Comparison of ENCODE assay signal across 29 cellular contexts in genomic region chr14:88967299-88967698, GRCh38.
"Had no signal": no experiment of that assay in that cellular context is flagged by ENCODE, and none has a peak within 500 bp of the region (broad histone marks: within the 10 kb centered on the region; RNA-seq: fewer than 3 reads in every experiment).

No MANE protein-coding gene starts in this region.

- H3K36me3 ChIP-seq: stomach, suprapubic skin, thoracic aorta, thyroid gland, tibial artery, tibial nerve, transverse colon, upper lobe of left lung, upper lobe of right lung, uterus, vagina had no signal

- H3K4me3 Mint-ChIP-seq: stimulated activated effector memory CD8-positive, alpha-beta T cell treated with anti-CD3 and anti-CD28 coated beads, Interleukin-12 subunit alpha, Interleukin-12 subunit beta, amount 100 ng/mL, for 72 hours; stimulated activated memory B cell treated with anti-CD40 and anti-IgM and Interleukin-4, amounts not matched to agents 10 μg/mL and 1 μg/mL and 100 μg/mL, for 72 hours; stimulated activated naive B cell treated with anti-CD40 and anti-IgM and Interleukin-4, amounts not matched to agents 10 μg/mL and 1 μg/mL and 100 μg/mL, for 72 hours; stimulated activated naive CD8-positive, alpha-beta T cell treated with anti-CD3 and anti-CD28 coated beads, Interleukin-15, amount 100 ng/mL, for 72 hours; stimulated activated naive CD8-positive, alpha-beta T cell treated with anti-CD3 and anti-CD28 coated beads, Interleukin-15, Interleukin-2, amounts not matched to agents 100 ng/mL and 50 ng/mL, for 24 hours; type B pancreatic cell had no signal

- H3K9me3 ChIP-seq: stomach, suprapubic skin, testis, thoracic aorta, thyroid gland, tibial artery, tibial nerve, transverse colon, upper lobe of left lung, upper lobe of right lung, uterus, vagina had no signal

- H3K27ac ChIP-seq: stomach, suprapubic skin, testis, thoracic aorta, thyroid gland, tibial artery, tibial nerve, transverse colon, upper lobe of left lung, upper lobe of right lung, uterus, vagina had no signal

- H3K4me3 ChIP-seq: stomach, suprapubic skin, testis, thoracic aorta, thyroid gland, tibial artery, tibial nerve, transverse colon, upper lobe of left lung, upper lobe of right lung, uterus, vagina had no signal

- H3K4me1 Mint-ChIP-seq: stimulated activated effector memory CD8-positive, alpha-beta T cell treated with anti-CD3 and anti-CD28 coated beads, Interleukin-12 subunit alpha, Interleukin-12 subunit beta, amount 100 ng/mL, for 72 hours; stimulated activated memory B cell treated with anti-CD40 and anti-IgM and Interleukin-4, amounts not matched to agents 10 μg/mL and 1 μg/mL and 100 μg/mL, for 72 hours; stimulated activated naive B cell treated with anti-CD40 and anti-IgM and Interleukin-4, amounts not matched to agents 10 μg/mL and 1 μg/mL and 100 μg/mL, for 72 hours; stimulated activated naive CD8-positive, alpha-beta T cell treated with anti-CD3 and anti-CD28 coated beads, Interleukin-15, amount 100 ng/mL, for 72 hours had no signal

- H3K9me3 Mint-ChIP-seq: stimulated activated effector memory CD8-positive, alpha-beta T cell treated with anti-CD3 and anti-CD28 coated beads, Interleukin-12 subunit alpha, Interleukin-12 subunit beta, amount 100 ng/mL, for 72 hours; stimulated activated memory B cell treated with anti-CD40 and anti-IgM and Interleukin-4, amounts not matched to agents 10 μg/mL and 1 μg/mL and 100 μg/mL, for 72 hours; stimulated activated naive B cell treated with anti-CD40 and anti-IgM and Interleukin-4, amounts not matched to agents 10 μg/mL and 1 μg/mL and 100 μg/mL, for 72 hours; stimulated activated naive CD8-positive, alpha-beta T cell treated with anti-CD3 and anti-CD28 coated beads, Interleukin-15, amount 100 ng/mL, for 72 hours; stimulated activated naive CD8-positive, alpha-beta T cell treated with anti-CD3 and anti-CD28 coated beads, Interleukin-15, Interleukin-2, amounts not matched to agents 100 ng/mL and 50 ng/mL, for 24 hours; type B pancreatic cell had no signal

- DNase-seq: stimulated activated CD4-positive, alpha-beta T cell treated with anti-CD3 and anti-CD28 coated beads, Interleukin-2, amount 100 ng/mL, for 48 hours; stimulated activated CD4-positive, alpha-beta T cell treated with anti-CD3 and anti-CD28 coated beads, Interleukin-4, amount 100 ng/mL, for 1 hour; stimulated activated CD4-positive, alpha-beta T cell treated with anti-CD3 and anti-CD28 coated beads, Interleukin-4, amount 100 ng/mL, for 24 hours; stimulated activated CD4-positive, alpha-beta T cell treated with anti-CD3 and anti-CD28 coated beads, Interleukin-4, amount 100 ng/mL, for 4 hours; stimulated activated CD8-positive, alpha-beta memory T cell treated with anti-CD3 and anti-CD28 coated beads, Interleukin-4, amount 100 ng/mL, for 48 hours; stimulated activated naive B cell treated with anti-CD40 and anti-IgM and Interleukin-4, amounts not matched to agents 10 μg/mL and 1 μg/mL and 100 μg/mL, for 72 hours; stimulated activated naive CD4-positive, alpha-beta T cell; stimulated activated naive CD4-positive, alpha-beta T cell treated with Interleukin-2 at 50 U/mL for 16 hours; stimulated activated naive CD8-positive, alpha-beta T cell treated with anti-CD3 and anti-CD28 coated beads, Interleukin-15, amount 100 ng/mL, for 72 hours; stimulated activated naive CD8-positive, alpha-beta T cell treated with anti-CD3 and anti-CD28 coated beads, Interleukin-15, Interleukin-2, amounts not matched to agents 100 U/mL and 50 U/mL, for 24 hours; stomach; substantia nigra; testis; thyroid gland; tibial artery; transverse colon; trophoblast cell; upper lobe of left lung; upper lobe of right lung; uterus had no signal

- H3K27me3 ChIP-seq: testis, thyroid gland, tibial nerve, transverse colon, upper lobe of left lung, upper lobe of right lung, uterus, vagina had no signal

- H3K27me3 Mint-ChIP-seq: stimulated activated naive CD8-positive, alpha-beta T cell treated with anti-CD3 and anti-CD28 coated beads, Interleukin-15, amount 100 ng/mL, for 72 hours had no signal

- H3K27ac Mint-ChIP-seq: stimulated activated effector memory CD8-positive, alpha-beta T cell treated with anti-CD3 and anti-CD28 coated beads, Interleukin-12 subunit alpha, Interleukin-12 subunit beta, amount 100 ng/mL, for 72 hours; stimulated activated memory B cell treated with anti-CD40 and anti-IgM and Interleukin-4, amounts not matched to agents 10 μg/mL and 1 μg/mL and 100 μg/mL, for 72 hours; stimulated activated naive B cell treated with anti-CD40 and anti-IgM and Interleukin-4, amounts not matched to agents 10 μg/mL and 1 μg/mL and 100 μg/mL, for 72 hours; stimulated activated naive CD8-positive, alpha-beta T cell treated with anti-CD3 and anti-CD28 coated beads, Interleukin-15, Interleukin-2, amounts not matched to agents 100 ng/mL and 50 ng/mL, for 24 hours; type B pancreatic cell had no signal

- H3K36me3 Mint-ChIP-seq: stimulated activated effector memory CD8-positive, alpha-beta T cell treated with anti-CD3 and anti-CD28 coated beads, Interleukin-12 subunit alpha, Interleukin-12 subunit beta, amount 100 ng/mL, for 72 hours; stimulated activated memory B cell treated with anti-CD40 and anti-IgM and Interleukin-4, amounts not matched to agents 10 μg/mL and 1 μg/mL and 100 μg/mL, for 72 hours; stimulated activated naive B cell treated with anti-CD40 and anti-IgM and Interleukin-4, amounts not matched to agents 10 μg/mL and 1 μg/mL and 100 μg/mL, for 72 hours; type B pancreatic cell had no signal

- ATAC-seq: stimulated activated effector memory CD8-positive, alpha-beta T cell treated with anti-CD3 and anti-CD28 coated beads, Interleukin-12 subunit alpha, Interleukin-12 subunit beta, amount 100 ng/mL, for 72 hours; stimulated activated memory B cell treated with anti-CD40 and anti-IgM and Interleukin-4, amounts not matched to agents 10 μg/mL and 1 μg/mL and 100 μg/mL, for 72 hours; stimulated activated naive B cell treated with anti-CD40 and anti-IgM and Interleukin-4, amounts not matched to agents 10 μg/mL and 1 μg/mL and 100 μg/mL, for 72 hours; stimulated activated naive CD8-positive, alpha-beta T cell treated with anti-CD3 and anti-CD28 coated beads, Interleukin-15, amount 100 ng/mL, for 72 hours; stimulated activated naive CD8-positive, alpha-beta T cell treated with anti-CD3 and anti-CD28 coated beads, Interleukin-15, Interleukin-2, amounts not matched to agents 100 U/mL and 50 U/mL, for 24 hours; upper lobe of right lung had no signal

- FAIRE-seq: urothelium cell line had no signal

- H3K4me1 ChIP-seq: stomach, suprapubic skin, testis, thyroid gland, tibial artery, tibial nerve, transverse colon, upper lobe of left lung, upper lobe of right lung, uterus, vagina had no signal
